16 cellular contexts compared by ENCODE assay signal in the genomic region with DNA sequence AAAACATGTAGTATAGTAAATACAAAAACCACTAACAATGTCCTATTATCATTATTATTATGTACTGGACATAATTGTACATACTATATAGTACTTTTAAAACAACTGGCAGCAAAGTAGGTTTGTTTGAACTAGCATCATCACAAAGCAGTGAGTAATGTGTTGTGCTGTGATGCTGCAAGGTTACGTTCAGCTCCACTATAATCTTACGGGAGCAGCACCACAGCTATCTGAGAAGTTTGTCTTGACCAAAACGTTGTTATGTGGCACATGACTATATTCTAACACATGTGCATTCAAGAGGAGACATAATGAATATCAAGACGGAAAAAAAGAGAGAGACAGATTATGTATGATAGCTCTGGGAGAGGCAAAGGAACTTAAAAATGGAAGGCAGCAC. TPM values are rescaled to one million over a fixed set of nuclear protein-coding genes. Genes with fewer than 3 reads are reported as not detected.
DNase-seq lines count a peak whose midpoint lies in the region; ATAC-seq and TF ChIP-seq lines count a peak whose summit lies in the region.
"Had no signal": no experiment of that assay in that cellular context is flagged by ENCODE, and none has a peak within 500 bp of the region (broad histone marks: within the 10 kb centered on the region; RNA-seq: fewer than 3 reads in every experiment).

No MANE protein-coding gene starts in this region.

- H3K56ac ChIP-seq in IMR-90 (ENCODE audit: extremely low read depth, insufficient read depth, low read length) = no peak overlapping the region

- no TSS peak for BruUV-seq in IMR-90 (replicated peaks; lab: Mats Ljungman, UMichigan)

- no peak for TF ChIP-seq POLR2A in IMR-90 (IDR thresholded peaks at IDR 0.05; ENCODE audit: low read depth, low read length)

- CTCF ChIA-PET in IMR-90 (lab: Yijun Ruan, JAX) = interaction anchor here (1.5 to 2.3 kb wide), 2 partner anchors 17 to 62 kb away, joined by 4 to 8 read pairs; no protein-coding TSS in a partner anchor

- H2BK5ac ChIP-seq in IMR-90 (ENCODE audit: low read depth, low read length, poor library complexity, severe bottlenecking) = peak overlapping the region; percentile 59

- no peak overlapping the region for H2AFZ ChIP-seq in IMR-90 (replicated peaks; ENCODE audit: low read length, poor library complexity)
- no peak overlapping the region for H2AFZ ChIP-seq in smooth muscle cell (ENCODE audit: low read depth)

- H3K14ac ChIP-seq in IMR-90 (replicated peaks; ENCODE audit: low read depth, low read length) = 0 out of 2 replicates have a peak overlapping the region, but pooled peaks have one; percentile 5

- in situ Hi-C loops in IMR-90 (cut with MboI; ENCODE audit: low sequenced_read_pairs) = no loop called here

- POLR2A ChIA-PET in IMR-90 (lab: Charles Lee; ENCODE audit: unreplicated experiment) = no interaction called here

- dilution Hi-C loops in IMR-90 (cut with HindIII; ENCODE audit: low sequenced_read_pairs, unreplicated experiment) = no loop called here

- H3K36me3 ChIP-seq in left ventricle myocardium inferior (peaks cover 47% of the 10 kb centered on the region), IMR-90 (ENCODE audit: control insufficient read depth, insufficient read depth, low read length) (peaks cover 23% of the 10 kb centered on the region), smooth muscle cell (ENCODE audit: low read depth) (peaks cover 14% of the 10 kb centered on the region)

- H3K9me1 ChIP-seq in IMR-90 (ENCODE audit: insufficient read depth, low read length) = no peaks in the 10 kb centered on the region; the same call in 1 of the 2 replicates

- H3K9ac ChIP-seq in IMR-90 (ENCODE audit: low read depth, low read length) (no peak overlapping the region), smooth muscle cell (ENCODE audit: low read depth) (no peak overlapping the region)

- TF ChIP-seq CTCF in left ventricle myocardium inferior (IDR thresholded peaks at IDR 0.05; ENCODE audit: borderline replicate concordance) (no peak), IMR-90 (conservative IDR thresholded peaks at IDR 0.05; ENCODE audit: low read depth, low read length) (no peak), fibroblast of mammary gland (conservative IDR thresholded peaks at IDR 0.05; ENCODE audit: control insufficient read depth, insufficient read depth, low read depth, low read length) (no peak), smooth muscle cell (IDR thresholded peaks at IDR 0.05; ENCODE audit: borderline replicate concordance, insufficient read depth, poor library complexity, severe bottlenecking) (no peak)

- H4K5ac ChIP-seq in IMR-90 (ENCODE audit: low read depth, low read length) = no peak overlapping the region

- no peak overlapping the region for H3K18ac ChIP-seq in IMR-90 (ENCODE audit: low read depth, low read length)

- H2BK20ac ChIP-seq in IMR-90 (ENCODE audit: low read depth, low read length) = no peak overlapping the region

- no peak overlapping the region; the same call in 1 of the 2 replicates for H3K23ac ChIP-seq in IMR-90 (ENCODE audit: low read depth, low read length)

- no peak overlapping the region for H4K8ac ChIP-seq in IMR-90 (ENCODE audit: low read depth in 2 of 2, low read length in 2 of 2)

- H3K27me3 ChIP-seq in left ventricle myocardium inferior (ENCODE audit: low read depth) (no peaks in the 10 kb centered on the region), IMR-90 (ENCODE audit: control insufficient read depth, insufficient read depth, low read length) (no peaks in the 10 kb centered on the region), smooth muscle cell (ENCODE audit: low read depth) (no peaks in the 10 kb centered on the region)

- H3K4me1 ChIP-seq in left ventricle myocardium inferior (peaks cover 45% of the 10 kb centered on the region), IMR-90 (ENCODE audit: control insufficient read depth, insufficient read depth, low read length) (peaks cover 7% of the 10 kb centered on the region), smooth muscle cell (ENCODE audit: low read depth) (peaks cover 16% of the 10 kb centered on the region)

- H4K20me1 ChIP-seq in IMR-90 (ENCODE audit: insufficient read depth, low read length) = peaks cover 64% of the 10 kb centered on the region
- peaks cover 99% of the 10 kb centered on the region for H4K20me1 ChIP-seq in smooth muscle cell (ENCODE audit: low read depth)

- H3K27ac ChIP-seq in left ventricle myocardium inferior (replicated peaks) (no peak overlapping the region), IMR-90 (ENCODE audit: insufficient read depth, low read length) (no peak overlapping the region; the same call in 1 of the 2 replicates), smooth muscle cell (ENCODE audit: low read depth) (peak overlapping the region; percentile 60)
- H3K27ac ChIP-seq: RWPE1 had no signal

- no peak for DNase-seq in left ventricle myocardium superior
- DNase-seq in left ventricle myocardium inferior = no peak
- no peak for DNase-seq in IMR-90
- peak; percentile 10 for DNase-seq in fibroblast of mammary gland (ENCODE audit: low read depth)
- DNase-seq in smooth muscle cell (lab: John Stamatoyannopoulos, UW; ENCODE audit: unreplicated experiment) = no peak
- DNase-seq in NCI-H1930 (lab: John Stamatoyannopoulos, UW) = no peak
- DNase-seq in left colon = no peak
- no peak for DNase-seq in D341Med (ENCODE audit: low spot score)
- DNase-seq: CD4-positive, alpha-beta T cell; NCI-H1105; NCI-H1694; NCI-H345; NCI-H524 treated with DMSO at 0.1 percent for 48 hours; PC-3 had no signal

- H3K4me2 ChIP-seq in IMR-90 (ENCODE audit: low read depth, low read length) (no peak overlapping the region), smooth muscle cell (no peak overlapping the region)

- H2BK15ac ChIP-seq in IMR-90 (ENCODE audit: low read depth, low read length) = no peak overlapping the region; the same call in 2 of the 3 replicates

- peaks cover 28 to 57% of the 10 kb centered on the region in 2 experiments for H3K79me1 ChIP-seq in IMR-90 (ENCODE audit: low read depth in 1 of 2, low read length in 2 of 2)

- no peak overlapping the region for H4K91ac ChIP-seq in IMR-90 (ENCODE audit: insufficient read depth, low read depth, low read length)

- no peak overlapping the region for H2AK9ac ChIP-seq in IMR-90 (replicated peaks; ENCODE audit: low read depth, low read length, poor library complexity)

- intact Hi-C loops in left ventricle myocardium superior (cut with micrococcal nuclease) (no loop called here), left ventricle myocardium inferior (cut with micrococcal nuclease) (no loop called here), IMR-90 (cut with micrococcal nuclease) (no loop called here), left colon (cut with DNase I, micrococcal nuclease) (no loop called here)

- H3K4me3 ChIP-seq in left ventricle myocardium inferior (no peak overlapping the region), IMR-90 (ENCODE audit: insufficient read depth, low read depth, low read length) (no peak overlapping the region), fibroblast of mammary gland (ENCODE audit: control insufficient read depth, low read depth, low read length) (no peak overlapping the region), smooth muscle cell (no peak overlapping the region)
- H3K4me3 ChIP-seq: K562 had no signal

- peaks cover 97% of the 10 kb centered on the region for H3K79me2 ChIP-seq in smooth muscle cell (ENCODE audit: low read depth)

- H3F3A ChIP-seq in smooth muscle cell (ENCODE audit: low read depth) = peaks cover 19% of the 10 kb centered on the region

- ATAC-seq in left ventricle myocardium superior = peak; percentile 39
- ATAC-seq in IMR-90 (ENCODE audit: low read depth) = no peak
- no peak for ATAC-seq in left colon
- ATAC-seq: PC-3 had no signal

- WGBS in IMR-90 (ENCODE audit: extremely low coverage in 2 of 2, insufficient read length in 1 of 2), 2 experiments = no CpG with 5 or more reads among the region's 4 CpGs
- WGBS in smooth muscle cell (ENCODE audit: low lambda C conversion rate) = 75% methylated on average over 4 of the region's 4 CpGs

- no peak overlapping the region for H2AK5ac ChIP-seq in IMR-90 (ENCODE audit: low read depth, low read length)

- TF ChIP-seq RAD21 in IMR-90 (IDR thresholded peaks at IDR 0.05; ENCODE audit: low read length) = no peak

- H3K9me3 ChIP-seq in left ventricle myocardium inferior (replicated peaks) = no peaks in the 10 kb centered on the region
- no peaks in the 10 kb centered on the region for H3K9me3 ChIP-seq in IMR-90 (ENCODE audit: control insufficient read depth, insufficient read depth, low read length)
- no peaks in the 10 kb centered on the region for H3K9me3 ChIP-seq in smooth muscle cell (replicated peaks; ENCODE audit: low read depth)

- H2BK120ac ChIP-seq in IMR-90 (ENCODE audit: low read depth, low read length) = no peak overlapping the region

- H3K4ac ChIP-seq in IMR-90 (ENCODE audit: low read depth, low read length) = no peak overlapping the region

TF ChIP-seq in IMR-90, 13 proteins besides CTCF, POLR2A, EP300 and RAD21 (continues in another document):
- no peak for TF ChIP-seq FOS (IDR thresholded peaks at IDR 0.05; ENCODE audit: low read depth, low read length)
- TF ChIP-seq CHD1 (IDR thresholded peaks at IDR 0.05; ENCODE audit: low read depth, low read length) = no peak
- TF ChIP-seq NFE2L2 (IDR thresholded peaks at IDR 0.05; ENCODE audit: low read depth, low read length) = no peak
- TF ChIP-seq RCOR1 (IDR thresholded peaks at IDR 0.05; ENCODE audit: insufficient replicate concordance, low read length) = no peak
- TF ChIP-seq SMC3 (IDR thresholded peaks at IDR 0.05; ENCODE audit: low read depth, low read length) = no peak
- TF ChIP-seq, protein P1, sequence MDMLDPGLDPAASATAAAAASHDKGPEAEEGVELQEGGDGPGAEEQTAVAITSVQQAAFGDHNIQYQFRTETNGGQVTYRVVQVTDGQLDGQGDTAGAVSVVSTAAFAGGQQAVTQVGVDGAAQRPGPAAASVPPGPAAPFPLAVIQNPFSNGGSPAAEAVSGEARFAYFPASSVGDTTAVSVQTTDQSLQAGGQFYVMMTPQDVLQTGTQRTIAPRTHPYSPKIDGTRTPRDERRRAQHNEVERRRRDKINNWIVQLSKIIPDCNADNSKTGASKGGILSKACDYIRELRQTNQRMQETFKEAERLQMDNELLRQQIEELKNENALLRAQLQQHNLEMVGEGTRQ (IDR thresholded peaks at IDR 0.05; ENCODE audit: low read depth, low read length) = no peak
- TF ChIP-seq BHLHE40 (IDR thresholded peaks at IDR 0.05; ENCODE audit: low read depth, low read length) = no peak

RNA-seq across cellular contexts. Expression of a gene that starts 33.6 kb away (rescaled TPM):
- total RNA-seq in left ventricle myocardium superior (53.0 TPM), left ventricle myocardium inferior (50.7 TPM), IMR-90 (2012; rRNA removed) (172 and 240 TPM in 2 replicates), smooth muscle cell (168 and 182 TPM in 2 replicates), left colon (100 to 1,000 TPM; 114 to 124 TPM)
- polyA plus RNA-seq in IMR-90 (2012; rRNA removed) (79.1 and 97.9 TPM in 2 replicates), smooth muscle cell (62.6 and 69.8 TPM in 2 replicates)
- 14.3 and 22.6 TPM in 2 replicates for polyA plus RNA-seq in IMR-90 (2012; cell fraction: cytosol; rRNA removed)
- polyA plus RNA-seq in IMR-90 (2012; cell fraction: nucleus; rRNA removed; ENCODE audit: low replicate concordance) = 29.8 and 220 TPM in 2 replicates
